In the genomic region with DNA sequence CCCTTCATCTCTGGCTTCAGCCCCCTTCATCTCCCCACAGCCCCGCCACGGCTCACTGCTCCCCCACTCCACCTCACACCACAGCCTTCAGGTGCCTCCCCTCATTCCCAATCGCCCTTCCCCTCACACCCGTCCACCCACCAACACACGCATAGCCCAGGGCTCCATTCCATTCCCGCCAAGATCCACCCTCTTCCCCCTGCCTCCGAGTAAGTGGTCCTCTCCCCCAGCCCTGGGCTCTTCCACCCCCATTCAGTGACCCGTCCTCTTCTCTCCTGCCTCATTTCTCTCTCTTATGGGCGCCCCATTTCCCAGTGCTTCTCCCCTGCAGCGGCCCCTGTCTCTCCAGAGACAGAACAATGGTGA, we compare ENCODE assay signal across 18 cellular contexts. TPM values are rescaled to one million over a fixed set of nuclear protein-coding genes. Genes with fewer than 3 reads are reported as not detected.
A peak's percentile ranks its signal among the peaks of the same experiment; 100 is the strongest.
DNase-seq lines count a peak whose midpoint lies in the region; ATAC-seq, FAIRE-seq and TF ChIP-seq lines count a peak whose summit lies in the region.
"Had no signal": no experiment of that assay in that cellular context is flagged by ENCODE, and none has a peak within 500 bp of the region (broad histone marks: within the 10 kb centered on the region; RNA-seq: fewer than 3 reads in every experiment).

No MANE protein-coding gene starts in this region.

- H3K4me3 ChIP-seq in astrocyte (ENCODE audit: insufficient read depth, low read depth, low read length), result no peak overlapping the region
- H3K4me3 ChIP-seq: A549, MG63, SJCRH30 had no signal

- no peak for FAIRE-seq in astrocyte (lab: Jason Lieb, UNC)
- FAIRE-seq: A549, colon had no signal

- peak overlapping the region; percentile 54 for H3K4me2 ChIP-seq in astrocyte (ENCODE audit: low read length)
- H3K4me2 ChIP-seq: A549 had no signal

- peaks cover 7% of the 10 kb centered on the region for H3K27me3 ChIP-seq in astrocyte (ENCODE audit: insufficient read depth, low read length)
- H3K27me3 ChIP-seq: MG63, SJCRH30 had no signal

- H2AFZ ChIP-seq in astrocyte (ENCODE audit: low read depth, low read length), result no peak overlapping the region

- POLR2A ChIA-PET in HEK293T (lab: Yijun Ruan, JAX), result no interaction called here

- H3K36me3 Mint-ChIP-seq in activated naive CD4-positive, alpha-beta T cell treated with anti-CD3 and anti-CD28 coated beads, Interleukin-2, amount 50 U/mL, for 24 hours, result peaks cover 6% of the 10 kb centered on the region
- no peaks in the 10 kb centered on the region for H3K36me3 Mint-ChIP-seq in astrocyte (ENCODE audit: low read depth, unreplicated experiment)
- no peaks in the 10 kb centered on the region for H3K36me3 Mint-ChIP-seq in immature natural killer cell
- H3K36me3 Mint-ChIP-seq in stimulated activated naive B cell treated with anti-CD40 and anti-IgM and Interleukin-4, amounts not matched to agents 10 μg/mL and 1 μg/mL and 100 μg/mL, for 72 hours, result peaks cover 7% of the 10 kb centered on the region in 2 donors
- H3K36me3 Mint-ChIP-seq in chondrocyte (ENCODE audit: low read depth), result no peaks in the 10 kb centered on the region

- H3K9me3 ChIP-seq in astrocyte (ENCODE audit: insufficient read depth, low read depth, low read length), result no peaks in the 10 kb centered on the region
- H3K9me3 ChIP-seq: A549, neutrophil, SJCRH30 had no signal

- ATAC-seq in stimulated activated naive B cell treated with anti-CD40 and anti-IgM and Interleukin-4, amounts not matched to agents 10 μg/mL and 1 μg/mL and 100 μg/mL, for 72 hours (replicated peaks), result no peak

- CTCF ChIA-PET in HEK293T (lab: Yijun Ruan, JAX), result interaction anchor here (1.6 kb wide), 1 partner anchor 18 kb away, joined by 4 read pairs; no protein-coding TSS in a partner anchor

- no peaks in the 10 kb centered on the region for H3K36me3 ChIP-seq in astrocyte (ENCODE audit: insufficient read depth, low read length)
- H3K36me3 ChIP-seq: MG63, neutrophil, sigmoid colon, SJCRH30, tibial nerve had no signal

- H3K9me3 Mint-ChIP-seq in activated naive CD4-positive, alpha-beta T cell treated with anti-CD3 and anti-CD28 coated beads, Interleukin-2, amount 50 U/mL, for 24 hours, result peaks cover 8% of the 10 kb centered on the region
- H3K9me3 Mint-ChIP-seq in astrocyte (ENCODE audit: unreplicated experiment) (peaks cover 5% of the 10 kb centered on the region), immature natural killer cell (peaks cover 0 to 11% (median 6%) of the 10 kb centered on the region in 6 donors), chondrocyte (ENCODE audit: low read depth) (peaks cover 8% of the 10 kb centered on the region)
- H3K9me3 Mint-ChIP-seq in stimulated activated naive B cell treated with anti-CD40 and anti-IgM and Interleukin-4, amounts not matched to agents 10 μg/mL and 1 μg/mL and 100 μg/mL, for 72 hours, result peaks cover 7 to 8% of the 10 kb centered on the region in 2 donors

- H3K4me1 Mint-ChIP-seq in activated naive CD4-positive, alpha-beta T cell treated with anti-CD3 and anti-CD28 coated beads, Interleukin-2, amount 50 U/mL, for 24 hours, result peaks cover 5% of the 10 kb centered on the region
- H3K4me1 Mint-ChIP-seq in astrocyte (ENCODE audit: low read depth, unreplicated experiment), result no peaks in the 10 kb centered on the region
- peaks cover 0 to 6% of the 10 kb centered on the region in 2 donors for H3K4me1 Mint-ChIP-seq in immature natural killer cell
- H3K4me1 Mint-ChIP-seq in stimulated activated naive B cell treated with anti-CD40 and anti-IgM and Interleukin-4, amounts not matched to agents 10 μg/mL and 1 μg/mL and 100 μg/mL, for 72 hours, result peaks cover 6 to 9% of the 10 kb centered on the region in 2 donors
- H3K4me1 Mint-ChIP-seq in chondrocyte (ENCODE audit: low read depth), result no peaks in the 10 kb centered on the region

- no peak overlapping the region for H3K27ac ChIP-seq in astrocyte (ENCODE audit: low read depth, low read length)
- H3K27ac ChIP-seq: A549, neutrophil, sigmoid colon, SJCRH30, tibial nerve had no signal

- peaks cover 20% of the 10 kb centered on the region for H3K27me3 Mint-ChIP-seq in activated naive CD4-positive, alpha-beta T cell treated with anti-CD3 and anti-CD28 coated beads, Interleukin-2, amount 50 U/mL, for 24 hours
- peaks cover 42% of the 10 kb centered on the region for H3K27me3 Mint-ChIP-seq in astrocyte (ENCODE audit: low read depth, unreplicated experiment)
- peaks cover 3 to 17% (median 6%) of the 10 kb centered on the region in 3 donors for H3K27me3 Mint-ChIP-seq in immature natural killer cell (ENCODE audit: low read depth in 3 of 3)
- peaks cover 36 to 54% of the 10 kb centered on the region in 2 donors for H3K27me3 Mint-ChIP-seq in stimulated activated naive B cell treated with anti-CD40 and anti-IgM and Interleukin-4, amounts not matched to agents 10 μg/mL and 1 μg/mL and 100 μg/mL, for 72 hours
- H3K27me3 Mint-ChIP-seq in chondrocyte (ENCODE audit: low read depth), result peaks cover 36% of the 10 kb centered on the region

- H3K27ac Mint-ChIP-seq in activated naive CD4-positive, alpha-beta T cell treated with anti-CD3 and anti-CD28 coated beads, Interleukin-2, amount 50 U/mL, for 24 hours, result no peak overlapping the region
- no peak overlapping the region for H3K27ac Mint-ChIP-seq in astrocyte (ENCODE audit: unreplicated experiment)
- H3K27ac Mint-ChIP-seq in immature natural killer cell, result no peak overlapping the region
- H3K27ac Mint-ChIP-seq in stimulated activated naive B cell treated with anti-CD40 and anti-IgM and Interleukin-4, amounts not matched to agents 10 μg/mL and 1 μg/mL and 100 μg/mL, for 72 hours, result no peak overlapping the region
- no peak overlapping the region for H3K27ac Mint-ChIP-seq in chondrocyte (ENCODE audit: unreplicated experiment)

- TF ChIP-seq CTCF in astrocyte (IDR thresholded peaks at IDR 0.05; ENCODE audit: insufficient read depth, low read depth, low read length) (no peak), chondrocyte (IDR thresholded peaks at IDR 0.05) (no peak)

- no peaks in the 10 kb centered on the region for H4K20me1 ChIP-seq in astrocyte (ENCODE audit: insufficient read depth, low read length)

- H3K4me3 Mint-ChIP-seq in activated naive CD4-positive, alpha-beta T cell treated with anti-CD3 and anti-CD28 coated beads, Interleukin-2, amount 50 U/mL, for 24 hours, result peak overlapping the region; percentile 40
- H3K4me3 Mint-ChIP-seq in astrocyte (ENCODE audit: unreplicated experiment) (no peak overlapping the region), immature natural killer cell (peak overlapping the region in 4 of 5 donors; percentile 17 to 61 (median 46)), chondrocyte (ENCODE audit: unreplicated experiment) (no peak overlapping the region)
- H3K4me3 Mint-ChIP-seq in stimulated activated naive B cell treated with anti-CD40 and anti-IgM and Interleukin-4, amounts not matched to agents 10 μg/mL and 1 μg/mL and 100 μg/mL, for 72 hours, result peak overlapping the region; percentile 56 to 62

- no peak for DNase-seq in activated naive CD4-positive, alpha-beta T cell (lab: John Stamatoyannopoulos, UW)
- DNase-seq in astrocyte (ENCODE audit: low read depth), result no peak
- DNase-seq in immature natural killer cell, result no peak
- DNase-seq in stimulated activated naive B cell treated with anti-CD40 and anti-IgM and Interleukin-4, amounts not matched to agents 10 μg/mL and 1 μg/mL and 100 μg/mL, for 72 hours, result no peak
- no peak for DNase-seq in HEK293T (ENCODE audit: extremely low spot score)
- no peak for DNase-seq in chondrocyte (ENCODE audit: low spot score)
- DNase-seq in effector CD4-positive, alpha-beta T cell, result no peak
- DNase-seq: EL, MG63, sigmoid colon, SJCRH30 had no signal

- no peaks in the 10 kb centered on the region for H3K79me2 ChIP-seq in astrocyte (ENCODE audit: insufficient read depth, low read length)

- no peaks in the 10 kb centered on the region for H3K4me1 ChIP-seq in astrocyte (ENCODE audit: insufficient read depth, low read length)
- H3K4me1 ChIP-seq: A549, SJCRH30 had no signal

- H3K9ac ChIP-seq in astrocyte (ENCODE audit: low read length), result no peak overlapping the region

TF ChIP-seq in HEK293T, 16 proteins besides CTCF, POLR2A, EP300 and RAD21:
- TF ChIP-seq ZNF384 (IDR thresholded peaks at IDR 0.05) (no peak), NFRKB (IDR thresholded peaks at IDR 0.05) (no peak), BHLHE40 (IDR thresholded peaks at IDR 0.05; ENCODE audit: borderline replicate concordance) (no peak), FOXA1 (IDR thresholded peaks at IDR 0.05) (no peak), ELF4 (IDR thresholded peaks at IDR 0.05) (no peak), LEF1 (IDR thresholded peaks at IDR 0.05; ENCODE audit: borderline replicate concordance) (no peak), FOXM1 (IDR thresholded peaks at IDR 0.05; ENCODE audit: borderline replicate concordance) (no peak)
- TF ChIP-seq, protein P1, sequence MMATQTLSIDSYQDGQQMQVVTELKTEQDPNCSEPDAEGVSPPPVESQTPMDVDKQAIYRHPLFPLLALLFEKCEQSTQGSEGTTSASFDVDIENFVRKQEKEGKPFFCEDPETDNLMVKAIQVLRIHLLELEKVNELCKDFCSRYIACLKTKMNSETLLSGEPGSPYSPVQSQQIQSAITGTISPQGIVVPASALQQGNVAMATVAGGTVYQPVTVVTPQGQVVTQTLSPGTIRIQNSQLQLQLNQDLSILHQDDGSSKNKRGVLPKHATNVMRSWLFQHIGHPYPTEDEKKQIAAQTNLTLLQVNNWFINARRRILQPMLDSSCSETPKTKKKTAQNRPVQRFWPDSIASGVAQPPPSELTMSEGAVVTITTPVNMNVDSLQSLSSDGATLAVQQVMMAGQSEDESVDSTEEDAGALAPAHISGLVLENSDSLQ (IDR thresholded peaks at IDR 0.05), result no peak

RNA-seq across cellular contexts. Expression of a gene that starts 53.2 kb away (rescaled TPM):
- not detected in 2 replicates for total RNA-seq in astrocyte
- polyA plus RNA-seq in immature natural killer cell, result not detected
- total RNA-seq in chondrocyte, result not detected in 3 replicates
- total RNA-seq: HT-29, lower leg skin, SJCRH30, tibial nerve had no signal
- polyA plus RNA-seq: A549 had no signal

Comparison
In these comparisons a context has a peak if more than half of its experiments do, and no peak if none do; other contexts are left out.
1. H3K4me3 Mint-ChIP-seq: peak in activated naive CD4-positive, alpha-beta T cell treated with anti-CD3 and anti-CD28 coated beads, Interleukin-2, amount 50 U/mL, for 24 hours (single experiment), immature natural killer cell (4 of 5) and stimulated activated naive B cell treated with anti-CD40 and anti-IgM and Interleukin-4, amounts not matched to agents 10 μg/mL and 1 μg/mL and 100 μg/mL, for 72 hours (2 of 2); none in astrocyte (single experiment) and chondrocyte (single experiment).